ENCODE assay signal across 20 cellular contexts in the genomic region with DNA sequence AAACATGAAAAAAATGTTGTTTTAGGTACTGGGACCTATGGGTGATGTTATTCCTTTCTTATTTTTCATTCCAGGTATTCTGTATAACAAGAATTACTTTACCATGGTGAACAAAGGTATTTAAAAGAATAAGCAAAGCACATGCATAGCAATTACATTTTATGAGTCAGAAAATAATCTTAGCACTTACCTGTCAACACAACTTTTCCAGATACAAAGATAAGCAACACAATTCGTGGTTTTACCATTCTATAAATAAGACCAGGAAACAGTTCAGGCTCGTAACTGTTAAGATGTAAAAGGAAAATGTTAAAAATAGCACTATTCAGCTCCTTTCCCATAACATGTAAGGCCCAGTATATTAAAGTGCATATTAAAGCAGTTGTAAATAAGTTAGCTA. TPM values are rescaled to one million over a fixed set of nuclear protein-coding genes. Genes with fewer than 3 reads are reported as not detected.
A peak's percentile ranks its signal among the peaks of the same experiment; 100 is the strongest.
DNase-seq lines count a peak whose midpoint lies in the region; ATAC-seq and TF ChIP-seq lines count a peak whose summit lies in the region.
"Had no signal": no experiment of that assay in that cellular context is flagged by ENCODE, and none has a peak within 500 bp of the region (broad histone marks: within the 10 kb centered on the region; RNA-seq: fewer than 3 reads in every experiment).

No MANE protein-coding gene starts in this region.

- no peaks in the 10 kb centered on the region for H3K27me3 ChIP-seq in MM.1S (replicated peaks; ENCODE audit: insufficient read depth, low read length)
- no peaks in the 10 kb centered on the region for H3K27me3 ChIP-seq in body of pancreas
- H3K27me3 ChIP-seq: BLaER1 treated with 17β-estradiol and CSF1 and Interleukin-3, amounts not matched to agents 10 nM and 100 nM had no signal

- no peaks in the 10 kb centered on the region for H3K79me2 ChIP-seq in MM.1S (ENCODE audit: low read length)

- intact Hi-C loops in left colon (cut with DNase I, micrococcal nuclease) (no loop called here), posterior cingulate gyrus (cut with DNase I) (no loop called here), body of pancreas (cut with DNase I) (no loop called here)

- no peak overlapping the region for H3K9ac ChIP-seq in MM.1S (ENCODE audit: low read length)
- H3K9ac ChIP-seq: BLaER1 treated with 17β-estradiol and CSF1 and Interleukin-3, amounts not matched to agents 10 nM and 100 nM had no signal

- no peaks in the 10 kb centered on the region for H3K9me3 ChIP-seq in MM.1S (replicated peaks; ENCODE audit: insufficient read depth, low read length)
- no peaks in the 10 kb centered on the region for H3K9me3 ChIP-seq in body of pancreas
- H3K9me3 ChIP-seq: BLaER1 treated with 17β-estradiol and CSF1 and Interleukin-3, amounts not matched to agents 10 nM and 100 nM; HAP-1 had no signal

- H3K36me3 ChIP-seq in MM.1S (replicated peaks; ENCODE audit: insufficient read depth, low read length) (no peaks in the 10 kb centered on the region), body of pancreas (replicated peaks in 1 of 2; ENCODE audit: insufficient read depth in 1 of 2, low read depth in 2 of 2) (no peaks in the 10 kb centered on the region)
- H3K36me3 ChIP-seq: BLaER1 treated with 17β-estradiol and CSF1 and Interleukin-3, amounts not matched to agents 10 nM and 100 nM; HAP-1 had no signal

- TF ChIP-seq POLR2A in body of pancreas (IDR thresholded peaks at IDR 0.05): no peak

- H2AFZ ChIP-seq in MM.1S (ENCODE audit: low read length): no peak overlapping the region

- 26 to 34% methylated on average over 2 of the region's 2 CpGs for WGBS in body of pancreas, 2 donors

- ATAC-seq in left colon (peak; percentile 78), body of pancreas (no peak), GM19395 (IDR thresholded peaks at IDR 0.05; ENCODE audit: unreplicated experiment) (no peak)
- ATAC-seq: GM12878 had no signal

- no peaks in the 10 kb centered on the region for H4K20me1 ChIP-seq in MM.1S (ENCODE audit: insufficient read depth, low read length)
- H4K20me1 ChIP-seq: BLaER1 treated with 17β-estradiol and CSF1 and Interleukin-3, amounts not matched to agents 10 nM and 100 nM had no signal

- H3F3A ChIP-seq in MM.1S (ENCODE audit: insufficient read depth, low read length): peaks cover 3% of the 10 kb centered on the region; the same call in 1 of the 2 replicates

- peak overlapping the region; percentile 27 for H3K4me2 ChIP-seq in MM.1S (ENCODE audit: low read depth, low read length)

- H3K9me2 ChIP-seq in MM.1S (replicated peaks; ENCODE audit: insufficient read depth, low read length): no peaks in the 10 kb centered on the region

- DNase-seq in LoVo (ENCODE audit: low spot score) (peak; percentile 21), MM.1S (no peak), left colon (no peak), posterior cingulate gyrus (no peak), body of pancreas (no peak)
- DNase-seq: CD4-positive, alpha-beta T cell; CD8-positive, alpha-beta memory T cell; DMS 273 treated with DMSO at 0.1 percent for 48 hours; DMS79; EL; GDM1; GOT3; HFFc6 had no signal

- H3K4me1 ChIP-seq in MM.1S (ENCODE audit: low read length) (peaks cover 12% of the 10 kb centered on the region; the same call in 1 of the 2 replicates), body of pancreas (no peaks in the 10 kb centered on the region)
- H3K4me1 ChIP-seq: HAP-1 had no signal

- TF ChIP-seq CTCF in MM.1S (IDR thresholded peaks at IDR 0.05; ENCODE audit: low read length) (no peak), body of pancreas (IDR thresholded peaks at IDR 0.05) (no peak)

- H3K4me3 ChIP-seq in MM.1S (ENCODE audit: low read length) (no peak overlapping the region), body of pancreas (no peak overlapping the region)
- H3K4me3 ChIP-seq: BLaER1 treated with 17β-estradiol and CSF1 and Interleukin-3, amounts not matched to agents 10 nM and 100 nM; GM12878; HAP-1 had no signal

- H3K27ac ChIP-seq in MM.1S (ENCODE audit: low read length) (no peak overlapping the region), body of pancreas (no peak overlapping the region)
- H3K27ac ChIP-seq: BLaER1 treated with 17β-estradiol and CSF1 and Interleukin-3, amounts not matched to agents 10 nM and 100 nM had no signal

RNA-seq across cellular contexts. Expression of gene ATG14, which starts 12.3 kb away (rescaled TPM):
- total RNA-seq in left colon (10 to 100 TPM in 1 of 2 donors, 1 to 10 TPM in 1; 6.3 to 10.0 TPM), body of pancreas (10 to 100 TPM; 10.6 to 10.9 TPM)

RNA-seq across cellular contexts. Expression of gene TBPL2, which starts 16.4 kb away (rescaled TPM):
- total RNA-seq in left colon (not detected), body of pancreas (not detected)
- total RNA-seq: A172; A673; B cell; CD4-positive, alpha-beta T cell; CD8-positive, alpha-beta memory T cell; HFFc6 had no signal
